In genomic region chr13:114222461-114222968, GRCh38 we compare ENCODE assay signal across 1 cellular context.
TF ChIP-seq lines count a peak whose summit lies in the region.

No MANE protein-coding gene starts in this region.

TF ChIP-seq in endothelial cell of umbilical vein, 7 proteins besides CTCF, POLR2A, EP300 and RAD21 (continued from another document):
- TF ChIP-seq, protein P1, sequence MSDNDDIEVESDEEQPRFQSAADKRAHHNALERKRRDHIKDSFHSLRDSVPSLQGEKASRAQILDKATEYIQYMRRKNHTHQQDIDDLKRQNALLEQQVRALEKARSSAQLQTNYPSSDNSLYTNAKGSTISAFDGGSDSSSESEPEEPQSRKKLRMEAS (IDR thresholded peaks at IDR 0.05; ENCODE audit: insufficient read depth, insufficient read length), result no peak
- TF ChIP-seq GATA2 (IDR thresholded peaks at IDR 0.05; ENCODE audit: insufficient read depth, insufficient read length, low read depth, low read length) (no peak), JUN (IDR thresholded peaks at IDR 0.05; ENCODE audit: borderline replicate concordance, insufficient read depth, insufficient read length, low read depth) (no peak)
TF ChIP-seq in endothelial cell of umbilical vein: peak in this region for 0.
